1 cellular context compared by ENCODE assay signal in genomic region chr16:4772351-4772750, GRCh38.
TF ChIP-seq lines count a peak whose summit lies in the region.

No MANE protein-coding gene starts in this region.

TF ChIP-seq in HepG2, 621 proteins besides CTCF, POLR2A, EP300 and RAD21:
- TF ChIP-seq SP2 (CRISPR knock-in tag; IDR thresholded peaks at IDR 0.05) = no peak
- TF ChIP-seq TBX3 (IDR thresholded peaks at IDR 0.05; ENCODE audit: borderline replicate concordance) = no peak
- TF ChIP-seq ZNF160 (CRISPR knock-in tag; IDR thresholded peaks at IDR 0.05) = no peak
- TF ChIP-seq, protein P1, sequence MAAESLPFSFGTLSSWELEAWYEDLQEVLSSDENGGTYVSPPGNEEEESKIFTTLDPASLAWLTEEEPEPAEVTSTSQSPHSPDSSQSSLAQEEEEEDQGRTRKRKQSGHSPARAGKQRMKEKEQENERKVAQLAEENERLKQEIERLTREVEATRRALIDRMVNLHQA (CRISPR knock-in tag; IDR thresholded peaks at IDR 0.05) = no peak
- TF ChIP-seq ZNF232 (CRISPR knock-in tag; IDR thresholded peaks at IDR 0.05; ENCODE audit: borderline replicate concordance) = no peak
- TF ChIP-seq ZNF350 (CRISPR knock-in tag; IDR thresholded peaks at IDR 0.05; ENCODE audit: borderline replicate concordance, low read depth) = no peak
- no peak for TF ChIP-seq NR2F1 (CRISPR knock-in tag; IDR thresholded peaks at IDR 0.05)
- no peak for TF ChIP-seq RXRB (CRISPR knock-in tag; IDR thresholded peaks at IDR 0.05; ENCODE audit: borderline replicate concordance)
- TF ChIP-seq FOSL1 (CRISPR knock-in tag; IDR thresholded peaks at IDR 0.05; ENCODE audit: borderline replicate concordance) = no peak
- TF ChIP-seq GATAD2A (CRISPR knock-in tag; IDR thresholded peaks at IDR 0.05) = no peak
- TF ChIP-seq GLI4 (CRISPR knock-in tag; IDR thresholded peaks at IDR 0.05; ENCODE audit: borderline replicate concordance) = no peak
- TF ChIP-seq ZNF841 (CRISPR knock-in tag; IDR thresholded peaks at IDR 0.05; ENCODE audit: borderline replicate concordance) = no peak
- no peak for TF ChIP-seq TFE3 (CRISPR knock-in tag; IDR thresholded peaks at IDR 0.05)
- no peak for TF ChIP-seq REPIN1 (CRISPR knock-in tag; IDR thresholded peaks at IDR 0.05; ENCODE audit: borderline replicate concordance, low read depth)
- no peak for TF ChIP-seq MTA1 (CRISPR knock-in tag; IDR thresholded peaks at IDR 0.05; ENCODE audit: borderline replicate concordance)
